1 cellular context compared by ENCODE assay signal in genomic region chr3:150495563-150496168, GRCh38.
A peak's percentile ranks its signal among the peaks of the same experiment; 100 is the strongest.
TF ChIP-seq lines count a peak whose summit lies in the region.

No MANE protein-coding gene starts in this region.

TF ChIP-seq in K562, 482 proteins besides CTCF, POLR2A, EP300 and RAD21:
- TF ChIP-seq CREM (IDR thresholded peaks at IDR 0.05; ENCODE audit: low read depth) (no peak), ZBTB1 (CRISPR knock-in tag; IDR thresholded peaks at IDR 0.05; ENCODE audit: borderline replicate concordance, low read depth) (no peak), DEAF1 (CRISPR knock-in tag; IDR thresholded peaks at IDR 0.05) (peak; percentile 89), ZNF780A (CRISPR knock-in tag; IDR thresholded peaks at IDR 0.05) (no peak), TBL1XR1 (IDR thresholded peaks at IDR 0.05; ENCODE audit: low read length in 2 of 2) (peak in 1 of 2 experiments; percentile 9; a peak in 1 of 4 replicates), TAF15 (IDR thresholded peaks at IDR 0.05; ENCODE audit: low read depth, low read length) (no peak), CHAMP1 (IDR thresholded peaks at IDR 0.05) (0 out of 2 replicates have a peak, but pooled peaks have one; percentile 5), ELK3 (CRISPR knock-in tag; IDR thresholded peaks at IDR 0.05) (no peak), ZNF551 (CRISPR knock-in tag; IDR thresholded peaks at IDR 0.05) (no peak), ARID2 (IDR thresholded peaks at IDR 0.05) (peak; percentile 74), PRMT5 (CRISPR knock-in tag; IDR thresholded peaks at IDR 0.05) (no peak), MYBL2 (IDR thresholded peaks at IDR 0.05; ENCODE audit: low read depth) (no peak), MYBL2 (CRISPR knock-in tag; IDR thresholded peaks at IDR 0.05; ENCODE audit: borderline replicate concordance) (no peak), HNRNPH1 (optimal IDR thresholded peaks at IDR 0.05; ENCODE audit: low read depth, low read length) (no peak), HES1 (IDR thresholded peaks at IDR 0.05; ENCODE audit: low read depth) (no peak), U2AF1 (optimal IDR thresholded peaks at IDR 0.05; ENCODE audit: low read depth, low read length) (no peak), VEZF1 (CRISPR knock-in tag; IDR thresholded peaks at IDR 0.05) (no peak), BRD9 (IDR thresholded peaks at IDR 0.05; ENCODE audit: low read depth, partially characterized antibody) (peak; percentile 14), CC2D1A (IDR thresholded peaks at IDR 0.05) (0 out of 2 replicates have a peak, but pooled peaks have one; percentile 49), GATAD2B (IDR thresholded peaks at IDR 0.05; ENCODE audit: borderline replicate concordance) (peak; percentile 17; the same call in 1 of the 2 replicates), RHOXF2B (CRISPR knock-in tag; conservative IDR thresholded peaks at IDR 0.05) (no peak), FOXM1 (IDR thresholded peaks at IDR 0.05; ENCODE audit: low read depth) (no peak), FOXM1 (CRISPR knock-in tag; IDR thresholded peaks at IDR 0.05; ENCODE audit: low read depth) (no peak), GTF2F1 (IDR thresholded peaks at IDR 0.05; ENCODE audit: low read depth, low read length) (no peak), RBM25 (IDR thresholded peaks at IDR 0.05; ENCODE audit: low read depth, low read length, severe bottlenecking) (no peak), MAFG (tag; conservative IDR thresholded peaks at IDR 0.05) (no peak), SMC3 (conservative IDR thresholded peaks at IDR 0.05; ENCODE audit: insufficient read depth, low read depth, low read length) (peak; percentile 79), ZC3H4 (CRISPR knock-in tag; IDR thresholded peaks at IDR 0.05; ENCODE audit: borderline replicate concordance) (no peak), ZFP36 (IDR thresholded peaks at IDR 0.05; ENCODE audit: low read depth, low read length, partially characterized antibody) (no peak), EWSR1 (IDR thresholded peaks at IDR 0.05; ENCODE audit: borderline replicate concordance, low read depth, partially characterized antibody) (no peak), STAT5A (IDR thresholded peaks at IDR 0.05; ENCODE audit: borderline replicate concordance, low read length) (no peak), NEUROD1 (IDR thresholded peaks at IDR 0.05; ENCODE audit: borderline replicate concordance, low read depth, low read length, partially characterized antibody) (no peak), ARNT (IDR thresholded peaks at IDR 0.05) (0 out of 4 replicates have a peak, but pooled peaks of 1 of the 2 experiments have one; percentile 40), NCOA2 (IDR thresholded peaks at IDR 0.05; ENCODE audit: partially characterized antibody in 2 of 2) (peak in 1 of 2 experiments; percentile 0), KLF16 (IDR thresholded peaks at IDR 0.05) (no peak), ARID3A (IDR thresholded peaks at IDR 0.05; ENCODE audit: borderline replicate concordance, low read depth, low read length) (0 out of 2 replicates have a peak, but pooled peaks have one; percentile 60), NKRF (IDR thresholded peaks at IDR 0.05; ENCODE audit: borderline replicate concordance) (no peak), MAZ (CRISPR knock-in tag; conservative IDR thresholded peaks at IDR 0.05 in 1 of 2, IDR thresholded peaks at IDR 0.05 in 1 of 2) (0 out of 4 replicates have a peak, but pooled peaks of 1 of the 2 experiments have one; percentile 35), ZNF76 (CRISPR knock-in tag; IDR thresholded peaks at IDR 0.05; ENCODE audit: borderline replicate concordance) (no peak), FOXP4 (CRISPR knock-in tag; IDR thresholded peaks at IDR 0.05; ENCODE audit: borderline replicate concordance) (no peak)
